In genomic region chr9:125075997-125076396, GRCh38 we compare ENCODE assay signal across 22 cellular contexts.
DNase-seq lines count a peak whose midpoint lies in the region; ATAC-seq, FAIRE-seq and TF ChIP-seq lines count a peak whose summit lies in the region.
"Had no signal": no experiment of that assay in that cellular context is flagged by ENCODE, and none has a peak within 500 bp of the region (broad histone marks: within the 10 kb centered on the region; RNA-seq: fewer than 3 reads in every experiment).

No MANE protein-coding gene starts in this region.

- TF ChIP-seq CTCF in IMR-90 (conservative IDR thresholded peaks at IDR 0.05; ENCODE audit: low read depth, low read length) (no peak), K562 (IDR thresholded peaks at IDR 0.05 in 2 of 3, conservative IDR thresholded peaks at IDR 0.05 in 1 of 3; ENCODE audit: insufficient read depth in 2 of 3, low read depth in 1 of 3, low read length in 3 of 3) (no peak), fibroblast of mammary gland (conservative IDR thresholded peaks at IDR 0.05; ENCODE audit: control insufficient read depth, insufficient read depth, low read depth, low read length) (no peak)

- no peak for DNase-seq in IMR-90
- DNase-seq in K562 (ENCODE audit: extremely low read depth in 1 of 4, low spot score in 3 of 4): peak in 2 of 4 experiments; percentile 17 to 18
- DNase-seq in fibroblast of mammary gland (ENCODE audit: low read depth): peak; percentile 4
- peak; percentile 21 for DNase-seq in renal cortical epithelial cell (ENCODE audit: low read depth)
- DNase-seq in Kasumi-1 (lab: John Stamatoyannopoulos, UW): no peak
- no peak for DNase-seq in NCI-H82 treated with DMSO at 0.1 percent for 48 hours (lab: John Stamatoyannopoulos, UW; ENCODE audit: unreplicated experiment)
- DNase-seq: AML-193; Caco-2; Calu3; CD4-positive, alpha-beta T cell; CD8-positive, alpha-beta T cell; DMS79 treated with DMSO at 0.1 percent for 48 hours; GF-D8 had no signal

- H4K8ac ChIP-seq in IMR-90 (ENCODE audit: low read depth in 2 of 2, low read length in 2 of 2): 0 out of 4 replicates have a peak overlapping the region, but pooled peaks of 1 of the 2 experiments have one; percentile 35

- no peak overlapping the region for H2AK9ac ChIP-seq in IMR-90 (replicated peaks; ENCODE audit: low read depth, low read length, poor library complexity)

- H3K27me3 ChIP-seq in IMR-90 (ENCODE audit: control insufficient read depth, insufficient read depth, low read length): no peaks in the 10 kb centered on the region
- no peaks in the 10 kb centered on the region for H3K27me3 ChIP-seq in K562 (ENCODE audit: control insufficient read depth in 2 of 2, insufficient read depth in 2 of 2, low read length in 2 of 2)
- H3K27me3 ChIP-seq: BLaER1 treated with 17β-estradiol and CSF1 and Interleukin-3, amounts not matched to agents 10 nM and 100 nM had no signal

- peak overlapping the region; percentile 52; the same call in 1 of the 2 replicates for H2AK5ac ChIP-seq in IMR-90 (ENCODE audit: low read depth, low read length)

- no peaks in the 10 kb centered on the region for H4K20me1 ChIP-seq in IMR-90 (ENCODE audit: insufficient read depth, low read length)
- no peaks in the 10 kb centered on the region for H4K20me1 ChIP-seq in K562 (replicated peaks; ENCODE audit: control insufficient read depth, insufficient read depth, low read length)
- H4K20me1 ChIP-seq: BLaER1 treated with 17β-estradiol and CSF1 and Interleukin-3, amounts not matched to agents 10 nM and 100 nM had no signal

- no peaks in the 10 kb centered on the region; the same call in 2 of the 3 replicates for H3K79me2 ChIP-seq in K562 (ENCODE audit: control insufficient read depth, insufficient read depth, low read length)

- H2BK15ac ChIP-seq in IMR-90 (ENCODE audit: low read depth, low read length): no peak overlapping the region; the same call in 2 of the 3 replicates

- H4K5ac ChIP-seq in IMR-90 (ENCODE audit: low read depth, low read length): no peak overlapping the region; the same call in 1 of the 2 replicates

- H2BK5ac ChIP-seq in IMR-90 (ENCODE audit: low read depth, low read length, poor library complexity, severe bottlenecking): peak overlapping the region; percentile 24

- H3K9me3 ChIP-seq in IMR-90 (ENCODE audit: control insufficient read depth, insufficient read depth, low read length) (no peaks in the 10 kb centered on the region), K562 (replicated peaks; ENCODE audit: control insufficient read depth, insufficient read depth, low read depth, low read length) (peaks cover 4% of the 10 kb centered on the region)
- H3K9me3 ChIP-seq: A549 had no signal

- H3K18ac ChIP-seq in IMR-90 (ENCODE audit: low read depth, low read length): no peak overlapping the region

- peaks cover 7% of the 10 kb centered on the region; the same call in 1 of the 2 replicates for H3K4me1 ChIP-seq in IMR-90 (ENCODE audit: control insufficient read depth, insufficient read depth, low read length)
- peaks cover 0 to 3% of the 10 kb centered on the region in 2 experiments; a peak in 3 of 5 replicates for H3K4me1 ChIP-seq in K562 (replicated peaks in 1 of 2; ENCODE audit: control insufficient read depth in 2 of 2, insufficient read depth in 2 of 2, low read length in 2 of 2)
- H3K4me1 ChIP-seq: A549, Caco-2 had no signal

- H3K9ac ChIP-seq in IMR-90 (ENCODE audit: low read depth, low read length): no peak overlapping the region
- H3K9ac ChIP-seq in K562 (ENCODE audit: insufficient read depth in 1 of 2, low read depth in 2 of 2, low read length in 2 of 2): no peak overlapping the region
- H3K9ac ChIP-seq: BLaER1 treated with 17β-estradiol and CSF1 and Interleukin-3, amounts not matched to agents 10 nM and 100 nM had no signal

- H3K4me2 ChIP-seq in IMR-90 (ENCODE audit: low read depth, low read length) (no peak overlapping the region), K562 (ENCODE audit: insufficient read depth, low read length) (peak overlapping the region; percentile 14; the same call in 1 of the 2 replicates)
- H3K4me2 ChIP-seq: A549; BLaER1 treated with 17β-estradiol and CSF1 and Interleukin-3, amounts not matched to agents 10 nM and 100 nM had no signal

- no peak overlapping the region for H3K4me3 ChIP-seq in IMR-90 (ENCODE audit: insufficient read depth, low read depth, low read length)
- H3K4me3 ChIP-seq in K562: no peak overlapping the region
- no peak overlapping the region for H3K4me3 ChIP-seq in fibroblast of mammary gland (ENCODE audit: control insufficient read depth, low read depth, low read length)
- H3K4me3 ChIP-seq: A549; BLaER1 treated with 17β-estradiol and CSF1 and Interleukin-3, amounts not matched to agents 10 nM and 100 nM had no signal

- TF ChIP-seq EP300 in K562 (IDR thresholded peaks at IDR 0.05; ENCODE audit: low read length): no peak

- H2BK20ac ChIP-seq in IMR-90 (ENCODE audit: low read depth, low read length): no peak overlapping the region

- ATAC-seq in IMR-90 (ENCODE audit: low read depth) (no peak), K562 (peak; percentile 60; the same call in 2 of the 3 replicates), HG03097 (IDR thresholded peaks at IDR 0.05; ENCODE audit: low FRiP score, unreplicated experiment) (no peak)
- ATAC-seq: A549; CD8-positive, alpha-beta T cell had no signal

- POLR2A ChIA-PET in IMR-90 (lab: Charles Lee; ENCODE audit: unreplicated experiment) (no interaction called here), K562 (lab: Yijun Ruan, JAX) (no interaction called here)

- no peak overlapping the region for H4K91ac ChIP-seq in IMR-90 (ENCODE audit: insufficient read depth, low read depth, low read length)

- H2BK120ac ChIP-seq in IMR-90 (ENCODE audit: low read depth, low read length): no peak overlapping the region

- intact Hi-C loops in IMR-90 (cut with micrococcal nuclease): no loop called here
- intact Hi-C loops in K562 (cut with micrococcal nuclease): no loop called here

- peak overlapping the region; percentile 10; the same call in 1 of the 2 replicates for H3K4ac ChIP-seq in IMR-90 (ENCODE audit: low read depth, low read length)

- H3K23ac ChIP-seq in IMR-90 (ENCODE audit: low read depth, low read length): no peak overlapping the region

- no peak overlapping the region for H3K14ac ChIP-seq in IMR-90 (replicated peaks; ENCODE audit: low read depth, low read length)

- no peak for FAIRE-seq in K562 (lab: Jason Lieb, UNC)
- FAIRE-seq: A549, D721Med, G401.6, GM12891, GM19239 had no signal

- WGBS in IMR-90 (ENCODE audit: extremely low coverage in 2 of 2, insufficient read length in 1 of 2), 2 experiments: 83% methylated on average over 1 of the region's 7 CpGs; no CpG with 5 or more reads in 1 of the 2 experiments
- WGBS in K562 (ENCODE audit: insufficient coverage, low coverage, missing lambda C conversion rate): 30% methylated on average over 7 of the region's 7 CpGs

- H3K9me1 ChIP-seq in IMR-90 (ENCODE audit: insufficient read depth, low read length) (no peaks in the 10 kb centered on the region), K562 (ENCODE audit: control insufficient read depth, insufficient read depth, low read length) (no peaks in the 10 kb centered on the region)

- no peak for TF ChIP-seq POLR2A in IMR-90 (IDR thresholded peaks at IDR 0.05; ENCODE audit: low read depth, low read length)
- TF ChIP-seq POLR2A in K562 (conservative IDR thresholded peaks at IDR 0.05): no peak

- no peak overlapping the region for H3K27ac ChIP-seq in IMR-90 (ENCODE audit: insufficient read depth, low read length)
- H3K27ac ChIP-seq in K562 (ENCODE audit: extremely low read depth, low read depth, low read length): no peak overlapping the region
- H3K27ac ChIP-seq: 22Rv1; A549; BLaER1 treated with 17β-estradiol and CSF1 and Interleukin-3, amounts not matched to agents 10 nM and 100 nM; C4-2B had no signal

- H3K36me3 ChIP-seq in IMR-90 (ENCODE audit: control insufficient read depth, insufficient read depth, low read length): no peaks in the 10 kb centered on the region
- no peaks in the 10 kb centered on the region for H3K36me3 ChIP-seq in K562 (ENCODE audit: control insufficient read depth, insufficient read depth, low read length)

- no peak overlapping the region for H2AFZ ChIP-seq in IMR-90 (replicated peaks; ENCODE audit: low read length, poor library complexity)
- no peak overlapping the region for H2AFZ ChIP-seq in K562 (ENCODE audit: low read depth, low read length)

- dilution Hi-C loops in IMR-90 (cut with HindIII; ENCODE audit: low sequenced_read_pairs, unreplicated experiment): no loop called here

- peaks cover 4 to 8% of the 10 kb centered on the region in 2 experiments; a peak in 2 of 4 replicates for H3K79me1 ChIP-seq in IMR-90 (ENCODE audit: low read depth in 1 of 2, low read length in 2 of 2)

- in situ Hi-C loops in IMR-90 (cut with MboI; ENCODE audit: low sequenced_read_pairs) (no loop called here), K562 (cut with MboI) (no loop called here)

- no peak for TF ChIP-seq RAD21 in IMR-90 (IDR thresholded peaks at IDR 0.05; ENCODE audit: low read length)
- no peak for TF ChIP-seq RAD21 in K562 (CRISPR knock-in tag; conservative IDR thresholded peaks at IDR 0.05 in 1 of 2, IDR thresholded peaks at IDR 0.05 in 1 of 2)

- BruUV-seq in IMR-90 (replicated peaks; lab: Mats Ljungman, UMichigan): no TSS peak
- BruUV-seq in K562 (replicated peaks; lab: Mats Ljungman, UMichigan): no TSS peak

- H3K56ac ChIP-seq in IMR-90 (ENCODE audit: extremely low read depth, insufficient read depth, low read length): no peak overlapping the region

- CTCF ChIA-PET in IMR-90 (lab: Yijun Ruan, JAX) (no interaction called here), K562 (lab: Yijun Ruan, JAX; ENCODE audit: low intra/inter-chr PET ratio) (no interaction called here)

TF ChIP-seq in IMR-90, 13 proteins besides CTCF, POLR2A, EP300 and RAD21 (continues in another document):
- TF ChIP-seq CEBPB (IDR thresholded peaks at IDR 0.05; ENCODE audit: low read depth, low read length): no peak
- TF ChIP-seq NFE2L2 (IDR thresholded peaks at IDR 0.05; ENCODE audit: low read depth, low read length): no peak
- TF ChIP-seq MXI1 (IDR thresholded peaks at IDR 0.05; ENCODE audit: borderline replicate concordance, low read depth, low read length): no peak

TF ChIP-seq in K562, 482 proteins besides CTCF, POLR2A, EP300 and RAD21 (continues in another document):
- TF ChIP-seq ETV6 (IDR thresholded peaks at IDR 0.05; ENCODE audit: borderline replicate concordance in 1 of 2, low read depth in 2 of 2, low read length in 1 of 2): no peak
- no peak for TF ChIP-seq ETV6 (CRISPR knock-in tag; IDR thresholded peaks at IDR 0.05; ENCODE audit: borderline replicate concordance)
- peak; percentile 33; the same call in 1 of the 2 replicates for TF ChIP-seq POLR2AphosphoS5 (IDR thresholded peaks at IDR 0.05; ENCODE audit: control insufficient read depth, insufficient read depth, low read depth, low read length)
- TF ChIP-seq, protein P1, sequence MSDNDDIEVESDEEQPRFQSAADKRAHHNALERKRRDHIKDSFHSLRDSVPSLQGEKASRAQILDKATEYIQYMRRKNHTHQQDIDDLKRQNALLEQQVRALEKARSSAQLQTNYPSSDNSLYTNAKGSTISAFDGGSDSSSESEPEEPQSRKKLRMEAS (CRISPR knock-in tag; IDR thresholded peaks at IDR 0.05): 0 out of 2 replicates have a peak, but pooled peaks have one; percentile 18
- no peak for TF ChIP-seq GATAD2B (IDR thresholded peaks at IDR 0.05; ENCODE audit: borderline replicate concordance)

Comparison
In these comparisons a context has a peak if more than half of its experiments do, and no peak if none do; other contexts are left out.
1. DNase-seq: peak in fibroblast of mammary gland (single experiment) and renal cortical epithelial cell (single experiment); none in IMR-90 (single experiment), Kasumi-1 (0 of 2) and NCI-H82 treated with DMSO at 0.1 percent for 48 hours (single experiment).